In genomic region chr2:37983719-37984118, GRCh38 we compare ENCODE assay signal across 19 cellular contexts. TPM values are rescaled to one million over a fixed set of nuclear protein-coding genes. Genes with fewer than 3 reads are reported as not detected.
DNase-seq lines count a peak whose midpoint lies in the region; ATAC-seq, FAIRE-seq and TF ChIP-seq lines count a peak whose summit lies in the region.
"Had no signal": no experiment of that assay in that cellular context is flagged by ENCODE, and none has a peak within 500 bp of the region (broad histone marks: within the 10 kb centered on the region; RNA-seq: fewer than 3 reads in every experiment).

No MANE protein-coding gene starts in this region.

- POLR2A ChIA-PET in HepG2 (lab: Yijun Ruan, JAX), result no interaction called here

- H2AFZ ChIP-seq in HepG2 (ENCODE audit: low read length), result no peak overlapping the region
- H2AFZ ChIP-seq: GM23248 had no signal

- no peak for FAIRE-seq in HepG2 (lab: Jason Lieb, UNC)
- FAIRE-seq: A204.1, G401.6 had no signal

- H3K27me3 ChIP-seq in HepG2 (ENCODE audit: control insufficient read depth in 1 of 2, insufficient read depth in 2 of 2, low read length in 2 of 2) (no peaks in the 10 kb centered on the region), right lobe of liver (no peaks in the 10 kb centered on the region)
- H3K27me3 ChIP-seq: BLaER1 had no signal

- TF ChIP-seq POLR2A in HepG2 (IDR thresholded peaks at IDR 0.05; ENCODE audit: insufficient read depth in 1 of 2, low read depth in 2 of 2, low read length in 2 of 2) (no peak), right lobe of liver (IDR thresholded peaks at IDR 0.05) (no peak)

- no peaks in the 10 kb centered on the region for H3K79me2 ChIP-seq in HepG2 (ENCODE audit: insufficient read depth, low read length)

- H3K9me3 ChIP-seq in HepG2 (ENCODE audit: low read length) (no peaks in the 10 kb centered on the region), right lobe of liver (no peaks in the 10 kb centered on the region)
- H3K9me3 ChIP-seq: Caco-2 had no signal

- intact Hi-C loops in HepG2 (cut with micrococcal nuclease; ENCODE audit: unreplicated experiment), result loop anchor here (2.0 to 5.0 kb wide), 2 partner anchors 56 to 87 kb away; partner anchors contain the start of gene RMDN2
- intact Hi-C loops in right lobe of liver (cut with DNase I), result loop anchor here in 1 of 2 donors (10.0 kb wide), 1 partner anchor 291 kb away; no protein-coding TSS in a partner anchor

- H3K4me1 ChIP-seq in HepG2 (ENCODE audit: insufficient read depth, low read length) (no peaks in the 10 kb centered on the region), right lobe of liver (no peaks in the 10 kb centered on the region)
- H3K4me1 ChIP-seq: BLaER1, Caco-2 had no signal

- H4K20me1 ChIP-seq in HepG2 (ENCODE audit: insufficient read depth, low read length), result no peaks in the 10 kb centered on the region
- H4K20me1 ChIP-seq: BLaER1 had no signal

- WGBS in HepG2 (ENCODE audit: low lambda C conversion rate), result 15% methylated on average over 1 of the region's 1 CpG
- 15% methylated on average over 1 of the region's 1 CpG for WGBS in right lobe of liver (ENCODE audit: insufficient coverage, low coverage, low lambda C conversion rate, missing lambda C conversion rate)

- no peak overlapping the region for H3K9ac ChIP-seq in HepG2 (ENCODE audit: insufficient read depth, low read depth, low read length)
- H3K9ac ChIP-seq: BLaER1, GM23248 had no signal

- no peak overlapping the region for H3K4me2 ChIP-seq in HepG2 (ENCODE audit: low read depth, low read length)
- H3K4me2 ChIP-seq: BLaER1 had no signal

- no peak overlapping the region for H3K27ac ChIP-seq in HepG2 (ENCODE audit: extremely low read length, insufficient read depth, low read length)
- H3K27ac ChIP-seq in right lobe of liver, result no peak overlapping the region
- H3K27ac ChIP-seq: 22Rv1, BLaER1, C4-2B, GM23248 had no signal

- no peak overlapping the region for H3K4me3 ChIP-seq in HepG2 (replicated peaks in 1 of 3; ENCODE audit: insufficient read depth in 1 of 3, low read depth in 2 of 3, low read length in 3 of 3)
- H3K4me3 ChIP-seq in right lobe of liver, result no peak overlapping the region
- H3K4me3 ChIP-seq in choroid plexus epithelial cell (ENCODE audit: low read depth, low read length), result no peak overlapping the region
- H3K4me3 ChIP-seq: BLaER1, GM23248 had no signal

- no peak for TF ChIP-seq EP300 in HepG2 (IDR thresholded peaks at IDR 0.05; ENCODE audit: low read depth in 2 of 2, low read length in 2 of 2)
- no peak for TF ChIP-seq EP300 in HepG2 (CRISPR knock-in tag; IDR thresholded peaks at IDR 0.05; ENCODE audit: borderline replicate concordance)

- no peak for TF ChIP-seq RAD21 in HepG2 (CRISPR knock-in tag; IDR thresholded peaks at IDR 0.05)

- BruUV-seq in HepG2 (replicated peaks; lab: Mats Ljungman, UMichigan), result no TSS peak

- DNase-seq in HepG2 (ENCODE audit: low spot score), result no peak
- no peak for DNase-seq in right lobe of liver
- peak; percentile 8 for DNase-seq in choroid plexus epithelial cell (ENCODE audit: low read depth)
- peak; percentile 39 for DNase-seq in fibroblast of peridontal ligament (ENCODE audit: extremely low read depth)
- no peak for DNase-seq in activated CD4-positive, CD25-positive, alpha-beta regulatory T cell treated with anti-CD3 and anti-CD28 coated beads, Interleukin-2, amount 50 U/mL, for 72 hours
- no peak for DNase-seq in SHP77 (lab: John Stamatoyannopoulos, UW)
- DNase-seq: Caco-2; CD4-positive, CD25-positive, alpha-beta regulatory T cell; CD8-positive, alpha-beta T cell; DMS153; DND-41; GM23248; H7; HCEC 1CT had no signal

- ATAC-seq in HepG2, result no peak
- ATAC-seq in right lobe of liver, result no peak
- ATAC-seq: CD8-positive, alpha-beta T cell had no signal

- in situ Hi-C loops in HepG2 (cut with HindIII; ENCODE audit: extremely low pct_ligation_motif_present, low pct_unique_long_range_greater_than_20kb), result no loop called here

- CTCF ChIA-PET in HepG2 (lab: Yijun Ruan, JAX; ENCODE audit: low intra/inter-chr PET ratio, low total read pairs), result interaction anchor here (1.7 to 2.9 kb wide), 2 partner anchors 93 to 131 kb away, joined by 5 to 15 read pairs; no protein-coding TSS in a partner anchor

- TF ChIP-seq CTCF in HepG2 (CRISPR knock-in tag; IDR thresholded peaks at IDR 0.05), result no peak
- no peak for TF ChIP-seq CTCF in right lobe of liver (IDR thresholded peaks at IDR 0.05)
- no peak for TF ChIP-seq CTCF in choroid plexus epithelial cell (conservative IDR thresholded peaks at IDR 0.05; ENCODE audit: low read depth, low read length)

- H3K36me3 ChIP-seq in HepG2 (replicated peaks in 1 of 2; ENCODE audit: control insufficient read depth in 1 of 2, insufficient read depth in 2 of 2, low read length in 2 of 2), result no peaks in the 10 kb centered on the region
- H3K36me3 ChIP-seq in right lobe of liver, result no peaks in the 10 kb centered on the region
- H3K36me3 ChIP-seq: BLaER1 had no signal

TF ChIP-seq in HepG2, 621 proteins besides CTCF, POLR2A, EP300 and RAD21 (continues in another document):
- TF ChIP-seq, protein P1, sequence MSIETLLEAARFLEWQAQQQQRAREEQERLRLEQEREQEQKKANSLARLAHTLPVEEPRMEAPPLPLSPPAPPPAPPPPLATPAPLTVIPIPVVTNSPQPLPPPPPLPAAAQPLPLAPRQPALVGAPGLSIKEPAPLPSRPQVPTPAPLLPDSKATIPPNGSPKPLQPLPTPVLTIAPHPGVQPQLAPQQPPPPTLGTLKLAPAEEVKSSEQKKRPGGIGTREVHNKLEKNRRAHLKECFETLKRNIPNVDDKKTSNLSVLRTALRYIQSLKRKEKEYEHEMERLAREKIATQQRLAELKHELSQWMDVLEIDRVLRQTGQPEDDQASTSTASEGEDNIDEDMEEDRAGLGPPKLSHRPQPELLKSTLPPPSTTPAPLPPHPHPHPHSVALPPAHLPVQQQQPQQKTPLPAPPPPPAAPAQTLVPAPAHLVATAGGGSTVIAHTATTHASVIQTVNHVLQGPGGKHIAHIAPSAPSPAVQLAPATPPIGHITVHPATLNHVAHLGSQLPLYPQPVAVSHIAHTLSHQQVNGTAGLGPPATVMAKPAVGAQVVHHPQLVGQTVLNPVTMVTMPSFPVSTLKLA (IDR thresholded peaks at IDR 0.05), result no peak

RNA-seq across cellular contexts. Expression of gene RMDN2, which starts 58.6 kb away (rescaled TPM):
- 4.7 and 8.9 TPM in 2 replicates for total RNA-seq in HepG2 (2016; rRNA removed; fragmentation: Illumina TruSeq; extraction: Trizol)
- 15.2 and 18.1 TPM in 2 replicates for total RNA-seq in HepG2 (2016; cell fraction: cytosol; rRNA removed; fragmentation: Illumina TruSeq; extraction: Trizol; ENCODE audit: low read depth)
- 5.3 and 9.6 TPM in 2 replicates for total RNA-seq in HepG2 (2016; cell fraction: insoluble cytoplasmic fraction; rRNA removed; fragmentation: Illumina TruSeq; extraction: Trizol)
- total RNA-seq in HepG2 (2016; cell fraction: membrane; rRNA removed; fragmentation: Illumina TruSeq; extraction: Trizol), result 6.2 and 8.7 TPM in 2 replicates
- total RNA-seq in HepG2 (2016; cell fraction: nucleus; rRNA removed; fragmentation: Illumina TruSeq; extraction: Trizol), result 19.6 and 19.9 TPM in 2 replicates
- 1.9 and 2.3 TPM in 2 replicates for polyA plus RNA-seq in HepG2 (2011; rRNA removed)
- polyA plus RNA-seq in HepG2 (2011; cell fraction: cytosol; rRNA removed), result 0.59 and 0.99 TPM in 2 replicates
- polyA plus RNA-seq in HepG2 (2011; cell fraction: nucleus; rRNA removed), result 1.8 and 2.1 TPM in 2 replicates
- 2.1 and 2.7 TPM in 2 replicates for polyA plus RNA-seq in HepG2 (2012)
- 0.79 and 0.85 TPM in 2 replicates for polyA plus RNA-seq in HepG2 (2016; cell fraction: cytosol; fragmentation: Illumina TruSeq; extraction: Trizol; ENCODE audit: low read depth)
- 3.2 and 3.5 TPM in 2 replicates for polyA plus RNA-seq in HepG2 (2016; cell fraction: insoluble cytoplasmic fraction; fragmentation: Illumina TruSeq; extraction: Trizol; ENCODE audit: low read depth)
- polyA plus RNA-seq in HepG2 (2016; cell fraction: membrane; fragmentation: Illumina TruSeq; extraction: Trizol; ENCODE audit: low read depth), result 1.1 and 1.6 TPM in 2 replicates
- polyA plus RNA-seq in HepG2 (2016; cell fraction: nucleus; fragmentation: Illumina TruSeq; extraction: Trizol; ENCODE audit: insufficient read depth, low read depth), result 16.4 and 18.5 TPM in 2 replicates
- 0.40 and 0.84 TPM in 2 replicates for polyA minus RNA-seq in HepG2 (2011; rRNA and poly(A)+ RNA removed; ENCODE audit: low replicate concordance)
- 1.8 and 2.2 TPM in 2 replicates for polyA minus RNA-seq in HepG2 (2011; cell fraction: cytosol; rRNA and poly(A)+ RNA removed)
- 13.8 and 14.3 TPM in 2 replicates for polyA minus RNA-seq in HepG2 (2011; cell fraction: nucleus; rRNA and poly(A)+ RNA removed)
- 10 to 100 TPM in 5 of 6 experiments, 1 to 10 TPM in 1; 8.8 to 18.5 (median 15.7) TPM for total RNA-seq in right lobe of liver

Comparison
In these comparisons a context has a peak if more than half of its experiments do, and no peak if none do; other contexts are left out.
1. DNase-seq: peak in choroid plexus epithelial cell (single experiment) and fibroblast of peridontal ligament (single experiment); none in HepG2 (single experiment), right lobe of liver (0 of 3), activated CD4-positive, CD25-positive, alpha-beta regulatory T cell treated with anti-CD3 and anti-CD28 coated beads, Interleukin-2, amount 50 U/mL, for 72 hours (single experiment) and SHP77 (0 of 2).